ENCODE assay signal across 8 cellular contexts in genomic region chr1:109239580-109240068, GRCh38. TPM values are rescaled to one million over a fixed set of nuclear protein-coding genes. Genes with fewer than 3 reads are reported as not detected.
A peak's percentile ranks its signal among the peaks of the same experiment; 100 is the strongest.
DNase-seq lines count a peak whose midpoint lies in the region; ATAC-seq, FAIRE-seq and TF ChIP-seq lines count a peak whose summit lies in the region.

No MANE protein-coding gene starts in this region.

- no peaks in the 10 kb centered on the region for H3K79me2 ChIP-seq in H1 (ENCODE audit: control insufficient read depth in 1 of 2, insufficient read depth in 2 of 2, low read length in 2 of 2)

- H3K27ac Mint-ChIP-seq in natural killer cell = peak overlapping the region; percentile 63 to 73

- H3K4me3 ChIP-seq in H1 (ENCODE audit: extremely low read depth in 1 of 4, insufficient read depth in 2 of 4, low read depth in 3 of 4, low read length in 4 of 4) = no peak overlapping the region

- H3K4ac ChIP-seq in H1 (replicated peaks; ENCODE audit: insufficient read length, low read depth, low read length) = peak overlapping the region; percentile 48

- H3K27me3 Mint-ChIP-seq in natural killer cell (ENCODE audit: low read depth in 2 of 2) = peaks cover 7 to 11% of the 10 kb centered on the region in 2 donors

- intact Hi-C loops in natural killer cell (cut with micrococcal nuclease) = no loop called here

- H3K27ac ChIP-seq in H1 (ENCODE audit: low read depth, low read length) = peak overlapping the region; percentile 13; the same call in 1 of the 2 replicates

- H3K27me3 ChIP-seq in H1 (replicated peaks in 1 of 4; ENCODE audit: control insufficient read depth in 3 of 4, extremely low read depth in 1 of 4, insufficient read depth in 3 of 4, low read length in 3 of 4) = no peaks in the 10 kb centered on the region

- H3K4me3 Mint-ChIP-seq in natural killer cell = no peak overlapping the region

- H2BK120ac ChIP-seq in H1 (replicated peaks; ENCODE audit: low read depth, low read length) = no peak overlapping the region

- FAIRE-seq in H1 (lab: Jason Lieb, UNC) = no peak

- TF ChIP-seq CTCF in H1 (IDR thresholded peaks at IDR 0.05; ENCODE audit: control extremely low read depth in 1 of 3, insufficient read depth in 1 of 3, low read depth in 1 of 3, low read length in 3 of 3) = peak; percentile 78 to 91 (median 89)
- no peak for TF ChIP-seq CTCF in natural killer cell (IDR thresholded peaks at IDR 0.05)

- no peak overlapping the region for H3K9ac ChIP-seq in H1 (replicated peaks in 1 of 4; ENCODE audit: extremely low read depth in 1 of 4, low read depth in 3 of 4, low read length in 3 of 4)

- peak overlapping the region; percentile 32 for H4K91ac ChIP-seq in H1 (replicated peaks; ENCODE audit: insufficient read length, low read length)

- H4K5ac ChIP-seq in H1 (ENCODE audit: insufficient read length, low read depth, low read length) = peak overlapping the region; percentile 15

- peak overlapping the region; percentile 15 to 46; a peak in 3 of 4 replicates for H3K4me2 ChIP-seq in H1 (ENCODE audit: insufficient read depth in 1 of 2, low read depth in 2 of 2, low read length in 2 of 2)

- peak; percentile 55 for DNase-seq in activated CD4-positive, alpha-beta T cell treated with anti-CD3 and anti-CD28 coated beads for 48 hours
- no peak for DNase-seq in activated CD4-positive, alpha-beta T cell treated with anti-CD3 and anti-CD28 coated beads for 1 hour
- DNase-seq in RKO (ENCODE audit: low spot score) (peak; percentile 50), H1 (ENCODE audit: low read depth in 1 of 2, low spot score in 2 of 2) (peak; percentile 65 to 75), natural killer cell (no peak)

- H3K36me3 ChIP-seq in H1 (ENCODE audit: control insufficient read depth in 2 of 4, insufficient read depth in 4 of 4, low read length in 3 of 4) = peaks cover 17 to 42% (median 32%) of the 10 kb centered on the region in 4 experiments

- peak overlapping the region; percentile 96 for H2BK5ac ChIP-seq in H1 (ENCODE audit: low read depth, low read length)

- CTCF ChIA-PET in H1 (lab: Charles Lee; ENCODE audit: partially characterized antibody) = interaction anchor here (0.6 to 28.7 kb wide), 21 partner anchors 9 to 162 kb away, joined by 3 to 651 read pairs (median 4); partner anchors contain the start of genes CELSR2, SARS1 and SORT1

- H2AFZ ChIP-seq in H1 (ENCODE audit: low read length) = no peak overlapping the region

- no peak for TF ChIP-seq POLR2A in H1 (IDR thresholded peaks at IDR 0.05; ENCODE audit: control extremely low read depth in 1 of 2, low read depth in 2 of 2, low read length in 2 of 2)

- TF ChIP-seq EP300 in H1 (IDR thresholded peaks at IDR 0.05; ENCODE audit: borderline replicate concordance in 1 of 2, low read depth in 2 of 2, low read length in 2 of 2) = 0 out of 3 replicates have a peak, but pooled peaks of 1 of the 2 experiments have one; percentile 3

- H4K20me1 ChIP-seq in H1 (replicated peaks in 1 of 2; ENCODE audit: control insufficient read depth in 1 of 2, insufficient read depth in 2 of 2, low read length in 2 of 2) = no peaks in the 10 kb centered on the region

- peak overlapping the region; percentile 97 for H2BK15ac ChIP-seq in H1 (ENCODE audit: low read length)

- H2AK5ac ChIP-seq in H1 (ENCODE audit: low read depth, low read length) = peak overlapping the region; percentile 97

- 0 out of 2 replicates have a peak overlapping the region, but pooled peaks have one; percentile 39 for H4K8ac ChIP-seq in H1 (ENCODE audit: extremely low read depth, insufficient read depth, low read length)

- no peak overlapping the region for H3K14ac ChIP-seq in H1 (ENCODE audit: insufficient read length)

- H3K56ac ChIP-seq in H1 (replicated peaks; ENCODE audit: insufficient read length, low read depth, low read length) = no peak overlapping the region

- no peak overlapping the region for H3K23ac ChIP-seq in H1 (ENCODE audit: insufficient read length)

- peak overlapping the region; percentile 91 for H2BK20ac ChIP-seq in H1 (ENCODE audit: low read length)

- H3K4me1 ChIP-seq in H1 (replicated peaks in 1 of 4; ENCODE audit: control insufficient read depth in 3 of 4, insufficient read depth in 4 of 4, low read length in 3 of 4) = peaks cover 21 to 44% (median 31%) of the 10 kb centered on the region in 4 experiments

- 74% methylated on average over 3 of the region's 3 CpGs; no CpG with 5 or more reads in 1 of the 2 experiments for WGBS in H1 (ENCODE audit: extremely low coverage in 1 of 2, insufficient coverage in 1 of 2, insufficient read length in 1 of 2, insufficient replicate concordance in 2 of 2, low coverage in 1 of 2, low lambda C conversion rate in 2 of 2, missing lambda C conversion rate in 1 of 2), 2 experiments

- H3K9me3 Mint-ChIP-seq in natural killer cell = no peaks in the 10 kb centered on the region

- peaks cover 17 to 25% of the 10 kb centered on the region in 2 donors for H3K4me1 Mint-ChIP-seq in natural killer cell

- ATAC-seq in HG03103 (IDR thresholded peaks at IDR 0.05; ENCODE audit: low read depth, unreplicated experiment) (peak; percentile 67), natural killer cell (peak in 1 of 3 donors; percentile 54), HG03095 (IDR thresholded peaks at IDR 0.05; ENCODE audit: unreplicated experiment) (no peak), GM21390 (IDR thresholded peaks at IDR 0.05; ENCODE audit: unreplicated experiment) (no peak)

- H3K23me2 ChIP-seq in H1 (ENCODE audit: low read depth, low read length) = peaks cover 3% of the 10 kb centered on the region; the same call in 1 of the 2 replicates

- H3K36me3 Mint-ChIP-seq in natural killer cell = peaks cover 14% of the 10 kb centered on the region

- H2BK12ac ChIP-seq in H1 (ENCODE audit: low read depth, low read length) = peak overlapping the region; percentile 96

- peak; percentile 29 to 60 for TF ChIP-seq RAD21 in H1 (IDR thresholded peaks at IDR 0.05 in 1 of 2, conservative IDR thresholded peaks at IDR 0.05 in 1 of 2; ENCODE audit: low read depth in 2 of 2, low read length in 2 of 2)

- no peaks in the 10 kb centered on the region for H3K9me3 ChIP-seq in H1 (ENCODE audit: insufficient read depth in 2 of 2, low read depth in 1 of 2, low read length in 1 of 2)

- 0 out of 2 replicates have a peak, but pooled peaks cover 2% of the 10 kb centered on the region for H3K79me1 ChIP-seq in H1 (ENCODE audit: low read depth, low read length)

- POLR2A ChIA-PET in H1 (lab: Charles Lee; ENCODE audit: partially characterized antibody) = interaction anchor here (0.6 to 15.9 kb wide), 15 partner anchors 9 to 161 kb away, joined by 3 to 252 read pairs (median 8); partner anchors contain the start of genes CELSR2, PSRC1 and SARS1

- H3K18ac ChIP-seq in H1 (ENCODE audit: extremely low read depth, low read length) = peak overlapping the region; percentile 99

TF ChIP-seq in H1, 55 proteins besides CTCF, POLR2A, EP300 and RAD21 (continues in another document):
- TF ChIP-seq POLR2AphosphoS5 (IDR thresholded peaks at IDR 0.05; ENCODE audit: low read depth, low read length) = no peak
- no peak for TF ChIP-seq RNF2 (IDR thresholded peaks at IDR 0.05; ENCODE audit: borderline replicate concordance, low read depth, low read length, missing control alignments, poor library complexity, severe bottlenecking)
- peak; percentile 21; the same call in 1 of the 2 replicates for TF ChIP-seq TEAD4 (IDR thresholded peaks at IDR 0.05; ENCODE audit: low read depth, low read length)
- TF ChIP-seq, protein P1, sequence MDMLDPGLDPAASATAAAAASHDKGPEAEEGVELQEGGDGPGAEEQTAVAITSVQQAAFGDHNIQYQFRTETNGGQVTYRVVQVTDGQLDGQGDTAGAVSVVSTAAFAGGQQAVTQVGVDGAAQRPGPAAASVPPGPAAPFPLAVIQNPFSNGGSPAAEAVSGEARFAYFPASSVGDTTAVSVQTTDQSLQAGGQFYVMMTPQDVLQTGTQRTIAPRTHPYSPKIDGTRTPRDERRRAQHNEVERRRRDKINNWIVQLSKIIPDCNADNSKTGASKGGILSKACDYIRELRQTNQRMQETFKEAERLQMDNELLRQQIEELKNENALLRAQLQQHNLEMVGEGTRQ (IDR thresholded peaks at IDR 0.05; ENCODE audit: low read length) = no peak

RNA-seq across cellular contexts. Expression of gene CELSR2, which starts 9.7 kb away (rescaled TPM):
- 27.7 and 28.0 TPM in 2 replicates for total RNA-seq in H1 (2021; fragmentation: NEBNext Ultra II Directional; extraction: Animal tissue kit (Norgen Biotek cat#: 25700))
- polyA plus RNA-seq in H1 (2011; rRNA removed) = 12.0 and 25.9 TPM in 2 replicates
- 12.4 TPM for polyA plus RNA-seq in H1 (2011; cell fraction: cytosol; rRNA removed)
- 59.6 TPM for polyA plus RNA-seq in H1 (2011; cell fraction: nucleus; rRNA removed)
- 15.3 to 24.5 TPM (median 21.9 TPM) in 4 replicates for polyA plus RNA-seq in H1 (2012, experiment 1 of 2)
- 16.0 TPM for polyA plus RNA-seq in H1 (2012, experiment 2 of 2)
- polyA plus RNA-seq in H1 (2013, experiment 1 of 2) = 19.9 TPM
- polyA plus RNA-seq in H1 (2013, experiment 2 of 2) = 16.0 TPM
- polyA minus RNA-seq in H1 (2011; rRNA and poly(A)+ RNA removed) = 37.3 and 50.6 TPM in 2 replicates
- polyA minus RNA-seq in H1 (2011; cell fraction: cytosol; rRNA and poly(A)+ RNA removed) = 28.1 TPM
- 39.4 TPM for polyA minus RNA-seq in H1 (2011; cell fraction: nucleus; rRNA and poly(A)+ RNA removed)
- 1 to 10 TPM; 7.1 to 9.7 (median 7.4) TPM for total RNA-seq in natural killer cell

RNA-seq across cellular contexts. Expression of gene SARS1, which starts 25.9 kb away (rescaled TPM):
- 136 and 146 TPM in 2 replicates for total RNA-seq in H1 (2021; fragmentation: NEBNext Ultra II Directional; extraction: Animal tissue kit (Norgen Biotek cat#: 25700))
- 83.1 and 97.1 TPM in 2 replicates for polyA plus RNA-seq in H1 (2011; rRNA removed)
- 145 TPM for polyA plus RNA-seq in H1 (2011; cell fraction: cytosol; rRNA removed)
- 134 TPM for polyA plus RNA-seq in H1 (2011; cell fraction: nucleus; rRNA removed)
- 150 to 162 TPM (median 155 TPM) in 4 replicates for polyA plus RNA-seq in H1 (2012, experiment 1 of 2)
- polyA plus RNA-seq in H1 (2012, experiment 2 of 2) = 71.7 TPM
- 89.1 TPM for polyA plus RNA-seq in H1 (2013, experiment 1 of 2)
- polyA plus RNA-seq in H1 (2013, experiment 2 of 2) = 87.4 TPM
- 87.1 and 97.9 TPM in 2 replicates for polyA minus RNA-seq in H1 (2011; rRNA and poly(A)+ RNA removed)
- polyA minus RNA-seq in H1 (2011; cell fraction: cytosol; rRNA and poly(A)+ RNA removed) = 50.2 TPM
- 67.5 TPM for polyA minus RNA-seq in H1 (2011; cell fraction: nucleus; rRNA and poly(A)+ RNA removed)
- 100 to 1,000 TPM in 2 of 3 donors, 10 to 100 TPM in 1; 95.6 to 122 (median 106) TPM for total RNA-seq in natural killer cell

RNA-seq across cellular contexts. Expression of gene PSRC1, which starts 43.3 kb away (rescaled TPM):
- total RNA-seq in H1 (2021; fragmentation: NEBNext Ultra II Directional; extraction: Animal tissue kit (Norgen Biotek cat#: 25700)) = 67.3 and 69.6 TPM in 2 replicates
- polyA plus RNA-seq in H1 (2011; rRNA removed) = 56.1 and 83.3 TPM in 2 replicates
- polyA plus RNA-seq in H1 (2011; cell fraction: cytosol; rRNA removed) = 61.4 TPM
- polyA plus RNA-seq in H1 (2011; cell fraction: nucleus; rRNA removed) = 94.4 TPM
- 49.1 to 60.0 TPM (median 56.5 TPM) in 4 replicates for polyA plus RNA-seq in H1 (2012, experiment 1 of 2)
- 58.9 TPM for polyA plus RNA-seq in H1 (2012, experiment 2 of 2)
- polyA plus RNA-seq in H1 (2013, experiment 1 of 2) = 54.5 TPM
- polyA plus RNA-seq in H1 (2013, experiment 2 of 2) = 53.3 TPM
- 16.6 and 25.5 TPM in 2 replicates for polyA minus RNA-seq in H1 (2011; rRNA and poly(A)+ RNA removed)
- polyA minus RNA-seq in H1 (2011; cell fraction: cytosol; rRNA and poly(A)+ RNA removed) = 24.0 TPM
- polyA minus RNA-seq in H1 (2011; cell fraction: nucleus; rRNA and poly(A)+ RNA removed) = 21.1 TPM
- 1 to 10 TPM; 1.1 to 2.4 (median 1.9) TPM for total RNA-seq in natural killer cell

Comparison
In these comparisons a context has a peak if more than half of its experiments do, and no peak if none do; other contexts are left out.
1. DNase-seq: peak in activated CD4-positive, alpha-beta T cell treated with anti-CD3 and anti-CD28 coated beads for 48 hours (single experiment), RKO (single experiment) and H1 (2 of 2); none in activated CD4-positive, alpha-beta T cell treated with anti-CD3 and anti-CD28 coated beads for 1 hour (single experiment) and natural killer cell (single experiment).
2. RNA of gene PSRC1, which starts 43.3 kb away (total RNA-seq): 67.3 to 69.6 TPM in H1; 1.1 to 2.4 TPM in natural killer cell; every median in the first group is over 10 times any median in the second.